ENCODE assay signal across 11 cellular contexts in genomic region chr5:6480133-6481051, GRCh38. TPM values are rescaled to one million over a fixed set of nuclear protein-coding genes. Genes with fewer than 3 reads are reported as not detected.
DNase-seq lines count a peak whose midpoint lies in the region; ATAC-seq lines count a peak whose summit lies in the region.
"Had no signal": no experiment of that assay in that cellular context is flagged by ENCODE, and none has a peak within 500 bp of the region (broad histone marks: within the 10 kb centered on the region; RNA-seq: fewer than 3 reads in every experiment).

No MANE protein-coding gene starts in this region.

- no peaks in the 10 kb centered on the region for H3K79me2 ChIP-seq in GM23248 (ENCODE audit: insufficient read depth)

- no peaks in the 10 kb centered on the region for H3F3A ChIP-seq in GM23248 (ENCODE audit: insufficient read depth)

- ATAC-seq in GM18868 (IDR thresholded peaks at IDR 0.05; ENCODE audit: unreplicated experiment) (peak; percentile 67), GM21786 (IDR thresholded peaks at IDR 0.05; ENCODE audit: unreplicated experiment) (peak; percentile 58), HG03460 (IDR thresholded peaks at IDR 0.05; ENCODE audit: unreplicated experiment) (peak; percentile 38), memory B cell (ENCODE audit: low read depth) (peak; percentile 47)
- ATAC-seq: naive thymus-derived CD8-positive, alpha-beta T cell had no signal

- peak overlapping the region; percentile 53 for H3K27ac Mint-ChIP-seq in memory B cell

- no peaks in the 10 kb centered on the region for H3K9me3 Mint-ChIP-seq in memory B cell
- H3K9me3 Mint-ChIP-seq: naive thymus-derived CD8-positive, alpha-beta T cell had no signal

- no peak overlapping the region for H3K4me2 ChIP-seq in GM23248 (ENCODE audit: unreplicated experiment)

- no peaks in the 10 kb centered on the region for H3K9me3 ChIP-seq in GM23248 (ENCODE audit: low read depth)
- H3K9me3 ChIP-seq: thyroid gland had no signal

- peaks cover 6% of the 10 kb centered on the region for H3K27me3 Mint-ChIP-seq in memory B cell

- no peaks in the 10 kb centered on the region for H3K36me3 Mint-ChIP-seq in memory B cell
- H3K36me3 Mint-ChIP-seq: naive thymus-derived CD8-positive, alpha-beta T cell had no signal

- DNase-seq in memory B cell (ENCODE audit: low spot score in 2 of 2) (no peak), GM23248 (no peak), mesenteric fat pad (ENCODE audit: low spot score) (no peak), NCI-H2171 (lab: John Stamatoyannopoulos, UW) (no peak), GF-D8 (lab: John Stamatoyannopoulos, UW) (no peak)
- DNase-seq: naive thymus-derived CD8-positive, alpha-beta T cell; NCI-H226; thyroid gland had no signal

- 53% methylated on average over 15 of the region's 15 CpGs for WGBS in GM23248 (ENCODE audit: low coverage in 1 of 2, low lambda C conversion rate in 2 of 2, missing lambda C conversion rate in 2 of 2), 2 experiments

- no peak overlapping the region for H3K4me3 Mint-ChIP-seq in memory B cell
- H3K4me3 Mint-ChIP-seq: naive thymus-derived CD8-positive, alpha-beta T cell had no signal

- peaks cover 27% of the 10 kb centered on the region for H3K4me1 Mint-ChIP-seq in memory B cell

- H3K4me1 ChIP-seq in GM23248 (ENCODE audit: insufficient read depth) = no peaks in the 10 kb centered on the region
- H3K4me1 ChIP-seq: thyroid gland had no signal

- no peak overlapping the region for H3K27ac ChIP-seq in GM23248
- H3K27ac ChIP-seq: thyroid gland had no signal

- in situ Hi-C loops in GM23248 (cut with MboI) = no loop called here

- H3K4me3 ChIP-seq in GM23248 = no peak overlapping the region
- H3K4me3 ChIP-seq: thyroid gland had no signal

- no peaks in the 10 kb centered on the region for H3K27me3 ChIP-seq in GM23248 (replicated peaks; ENCODE audit: insufficient read depth)
- H3K27me3 ChIP-seq: thyroid gland had no signal

- H4K20me1 ChIP-seq in GM23248 (ENCODE audit: insufficient read depth) = no peaks in the 10 kb centered on the region

- H3K9ac ChIP-seq in GM23248 = no peak overlapping the region

- no peak overlapping the region for H2AFZ ChIP-seq in GM23248

- H3K36me3 ChIP-seq in GM23248 (ENCODE audit: low read depth) = no peaks in the 10 kb centered on the region
- H3K36me3 ChIP-seq: thyroid gland had no signal

- H3K9me2 ChIP-seq in GM23248 (ENCODE audit: insufficient read depth) = no peaks in the 10 kb centered on the region

RNA-seq across cellular contexts. Expression of gene UBE2QL1, which starts 31.7 kb away (rescaled TPM):
- total RNA-seq in GM23248 (2014; rRNA removed; shearing (Covaris generic)) = not detected in 2 replicates
- polyA plus RNA-seq in GM23248 (2016; fragmentation: Nextera tagmentation; extraction: Ambion mirVana) = not detected in 2 replicates
- total RNA-seq in mesenteric fat pad = 0.61 TPM
- total RNA-seq: naive thymus-derived CD8-positive, alpha-beta T cell had no signal
- polyA plus RNA-seq: naive thymus-derived CD8-positive, alpha-beta T cell had no signal
